In genomic region chr9:91117959-91118651, GRCh38 we compare ENCODE assay signal across 8 cellular contexts.
DNase-seq lines count a peak whose midpoint lies in the region; ATAC-seq and TF ChIP-seq lines count a peak whose summit lies in the region.

No MANE protein-coding gene starts in this region.

- no peaks in the 10 kb centered on the region for H3K4me1 ChIP-seq in SJCRH30

- no peaks in the 10 kb centered on the region for H3K9me3 ChIP-seq in SJCRH30 (replicated peaks)

- peaks cover 38% of the 10 kb centered on the region for H3K9me3 Mint-ChIP-seq in nephron progenitor cell

- H3K27me3 ChIP-seq in SJCRH30, result no peaks in the 10 kb centered on the region

- H3K36me3 ChIP-seq in SJCRH30, result no peaks in the 10 kb centered on the region

- peaks cover 25% of the 10 kb centered on the region for H3K27me3 Mint-ChIP-seq in nephron progenitor cell (ENCODE audit: low read depth, poor library complexity)

- ATAC-seq in GM18498 (IDR thresholded peaks at IDR 0.05; ENCODE audit: unreplicated experiment) (no peak), HG03442 (IDR thresholded peaks at IDR 0.05; ENCODE audit: unreplicated experiment) (no peak), GM19467 (IDR thresholded peaks at IDR 0.05; ENCODE audit: unreplicated experiment) (no peak)

- DNase-seq in COLO668 (lab: John Stamatoyannopoulos, UW; ENCODE audit: unreplicated experiment) (peak; percentile 63), SJCRH30 (peak; percentile 73 to 80), germinal center (ENCODE audit: low spot score) (peak; percentile 14), nephron progenitor cell (peak; percentile 53), NCI-H2196 treated with DMSO at 0.1 percent for 48 hours (lab: John Stamatoyannopoulos, UW; ENCODE audit: unreplicated experiment) (no peak)

- no peak overlapping the region for H3K27ac ChIP-seq in SJCRH30

- peak overlapping the region; percentile 61 for H3K4me3 Mint-ChIP-seq in nephron progenitor cell

- H3K4me1 Mint-ChIP-seq in nephron progenitor cell, result peaks cover 23% of the 10 kb centered on the region

- peaks cover 16% of the 10 kb centered on the region for H3K36me3 Mint-ChIP-seq in nephron progenitor cell (ENCODE audit: low read depth)

- peak overlapping the region; percentile 45 for H3K4me3 ChIP-seq in SJCRH30

- H3K27ac Mint-ChIP-seq in nephron progenitor cell, result no peak overlapping the region

- TF ChIP-seq CTCF in nephron progenitor cell (IDR thresholded peaks at IDR 0.05), result no peak
